4 cellular contexts compared by ENCODE assay signal in the genomic region with DNA sequence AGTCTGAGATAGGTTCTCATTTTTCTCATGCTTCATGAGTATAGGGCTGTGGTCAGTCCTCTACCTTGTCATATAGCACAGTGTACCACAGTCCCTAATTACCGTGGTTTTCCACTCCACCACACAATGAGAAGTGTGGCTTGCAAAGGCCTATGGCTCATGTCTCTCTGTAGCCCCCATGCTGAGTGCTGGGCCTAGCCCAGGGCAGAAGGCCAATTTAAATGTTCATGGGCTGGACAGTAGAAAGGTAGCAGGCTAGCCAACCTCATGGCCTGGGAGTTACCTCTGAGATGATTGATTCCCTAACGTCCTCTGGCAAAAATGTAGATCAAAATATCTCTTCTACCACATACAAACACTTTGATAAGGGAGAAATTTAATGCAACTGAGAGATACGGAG.
"Had no signal": no experiment of that assay in that cellular context is flagged by ENCODE, and none has a peak within 500 bp of the region (broad histone marks: within the 10 kb centered on the region; RNA-seq: fewer than 3 reads in every experiment).

No MANE protein-coding gene starts in this region.

- H3K4me3 Mint-ChIP-seq: GM23338, H9 had no signal

- H3K4me3 ChIP-seq: GM23338 had no signal

- ATAC-seq: GM23338 had no signal

- H3K4me1 Mint-ChIP-seq: GM23338, H9 had no signal

- H3K4me2 ChIP-seq: GM23338 had no signal

- H3K9me3 Mint-ChIP-seq: GM23338 had no signal

- DNase-seq: H9, HCEC 1CT, IMR-90 had no signal

- H3K27ac Mint-ChIP-seq: GM23338, H9 had no signal
